Comparison of ENCODE assay signal across 27 cellular contexts in genomic region chr3:96410006-96410730, GRCh38.
"Had no signal": no experiment of that assay in that cellular context is flagged by ENCODE, and none has a peak within 500 bp of the region (broad histone marks: within the 10 kb centered on the region; RNA-seq: fewer than 3 reads in every experiment).

No MANE protein-coding gene starts in this region.

- H3K4me3 ChIP-seq: pancreas, psoas muscle, right lobe of liver, sigmoid colon, stomach, thoracic aorta, thyroid gland, tibial nerve, upper lobe of left lung, uterus had no signal

- H3K36me3 Mint-ChIP-seq: naive thymus-derived CD8-positive, alpha-beta T cell; stimulated activated naive B cell treated with anti-CD40 and anti-IgM and Interleukin-4, amounts not matched to agents 10 μg/mL and 1 μg/mL and 100 μg/mL, for 72 hours had no signal

- ATAC-seq: naive thymus-derived CD8-positive, alpha-beta T cell; natural killer cell treated with Interleukin-12 subunit alpha and Interleukin-12 subunit beta and Interleukin-15 and Interleukin-18, amount 100 ng/mL, for 72 hours; pancreas; psoas muscle; right cardiac atrium; stimulated activated naive B cell treated with anti-CD40 and anti-IgM and Interleukin-4, amounts not matched to agents 10 μg/mL and 1 μg/mL and 100 μg/mL, for 72 hours had no signal

- H3K4me1 ChIP-seq: pancreas, psoas muscle, right lobe of liver, sigmoid colon, stomach, thyroid gland, tibial nerve, upper lobe of left lung, uterus had no signal

- H3K4me3 Mint-ChIP-seq: naive thymus-derived CD8-positive, alpha-beta T cell; natural killer cell treated with Interleukin-12 subunit alpha and Interleukin-12 subunit beta and Interleukin-15 and Interleukin-18, amount 100 ng/mL, for 72 hours; nephron progenitor cell; neural crest cell; stimulated activated naive B cell treated with anti-CD40 and anti-IgM and Interleukin-4, amounts not matched to agents 10 μg/mL and 1 μg/mL and 100 μg/mL, for 72 hours; stimulated activated naive CD8-positive, alpha-beta T cell treated with anti-CD3 and anti-CD28 coated beads, Interleukin-15, Interleukin-2, amounts not matched to agents 100 ng/mL and 50 ng/mL, for 24 hours had no signal

- H3K27me3 Mint-ChIP-seq: naive thymus-derived CD8-positive, alpha-beta T cell; natural killer cell treated with Interleukin-12 subunit alpha and Interleukin-12 subunit beta and Interleukin-15 and Interleukin-18, amount 100 ng/mL, for 72 hours; progenitor cell of endocrine pancreas; stimulated activated naive B cell treated with anti-CD40 and anti-IgM and Interleukin-4, amounts not matched to agents 10 μg/mL and 1 μg/mL and 100 μg/mL, for 72 hours; stimulated activated naive CD8-positive, alpha-beta T cell treated with anti-CD3 and anti-CD28 coated beads, Interleukin-15, Interleukin-2, amounts not matched to agents 100 ng/mL and 50 ng/mL, for 24 hours had no signal

- H3K4me1 Mint-ChIP-seq: naive thymus-derived CD8-positive, alpha-beta T cell; nephron progenitor cell; neural crest cell; stimulated activated naive B cell treated with anti-CD40 and anti-IgM and Interleukin-4, amounts not matched to agents 10 μg/mL and 1 μg/mL and 100 μg/mL, for 72 hours had no signal

- H3K36me3 ChIP-seq: neutrophil, pancreas, right lobe of liver, sigmoid colon, stomach, thoracic aorta, thyroid gland, tibial nerve, upper lobe of left lung, uterus had no signal

- H3K27ac ChIP-seq: neutrophil, pancreas, psoas muscle, right lobe of liver, sigmoid colon, stomach, thoracic aorta, thyroid gland, tibial nerve, upper lobe of left lung, uterus had no signal

- H3K27ac Mint-ChIP-seq: naive thymus-derived CD8-positive, alpha-beta T cell; natural killer cell treated with Interleukin-12 subunit alpha and Interleukin-12 subunit beta and Interleukin-15 and Interleukin-18, amount 100 ng/mL, for 72 hours; nephron progenitor cell; progenitor cell of endocrine pancreas; stimulated activated naive B cell treated with anti-CD40 and anti-IgM and Interleukin-4, amounts not matched to agents 10 μg/mL and 1 μg/mL and 100 μg/mL, for 72 hours; stimulated activated naive CD8-positive, alpha-beta T cell treated with anti-CD3 and anti-CD28 coated beads, Interleukin-15, Interleukin-2, amounts not matched to agents 100 ng/mL and 50 ng/mL, for 24 hours had no signal

- DNase-seq: naive thymus-derived CD8-positive, alpha-beta T cell; nephron progenitor cell; nucleus accumbens; pancreas; psoas muscle; right cardiac atrium; sigmoid colon; small intestine; stimulated activated CD4-positive, alpha-beta T cell treated with anti-CD3 and anti-CD28 coated beads, Interleukin-12 subunit alpha, Interleukin-12 subunit beta, amount 100 ng/mL, for 4 hours; stimulated activated CD4-positive, alpha-beta T cell treated with anti-CD3 and anti-CD28 coated beads, Interleukin-1b, Interleukin-23, amount 100 ng/mL, for 48 hours; stimulated activated CD4-positive, alpha-beta T cell treated with anti-CD3 and anti-CD28 coated beads, Interleukin-4, amount 100 ng/mL, for 1 hour; stimulated activated CD4-positive, alpha-beta T cell treated with anti-CD3 and anti-CD28 coated beads, Interleukin-4, amount 100 ng/mL, for 4 hours; stimulated activated CD8-positive, alpha-beta memory T cell treated with anti-CD3 and anti-CD28 coated beads, Interleukin-4, amount 100 ng/mL, for 48 hours; stimulated activated naive B cell treated with anti-CD40 and anti-IgM and Interleukin-4, amounts not matched to agents 10 μg/mL and 1 μg/mL and 100 μg/mL, for 72 hours; stimulated activated naive CD4-positive, alpha-beta T cell treated with Interleukin-2 at 50 U/mL for 16 hours; stomach; thyroid gland; upper lobe of left lung; uterus had no signal

- H3K9me3 ChIP-seq: neutrophil, pancreas, psoas muscle, right lobe of liver, sigmoid colon, thoracic aorta, thyroid gland, upper lobe of left lung, uterus had no signal

- H3K27me3 ChIP-seq: neutrophil, pancreas, right lobe of liver, sigmoid colon, stomach, thyroid gland, tibial nerve, upper lobe of left lung, uterus had no signal
